Comparison of ENCODE assay signal across 8 cellular contexts in the genomic region with DNA sequence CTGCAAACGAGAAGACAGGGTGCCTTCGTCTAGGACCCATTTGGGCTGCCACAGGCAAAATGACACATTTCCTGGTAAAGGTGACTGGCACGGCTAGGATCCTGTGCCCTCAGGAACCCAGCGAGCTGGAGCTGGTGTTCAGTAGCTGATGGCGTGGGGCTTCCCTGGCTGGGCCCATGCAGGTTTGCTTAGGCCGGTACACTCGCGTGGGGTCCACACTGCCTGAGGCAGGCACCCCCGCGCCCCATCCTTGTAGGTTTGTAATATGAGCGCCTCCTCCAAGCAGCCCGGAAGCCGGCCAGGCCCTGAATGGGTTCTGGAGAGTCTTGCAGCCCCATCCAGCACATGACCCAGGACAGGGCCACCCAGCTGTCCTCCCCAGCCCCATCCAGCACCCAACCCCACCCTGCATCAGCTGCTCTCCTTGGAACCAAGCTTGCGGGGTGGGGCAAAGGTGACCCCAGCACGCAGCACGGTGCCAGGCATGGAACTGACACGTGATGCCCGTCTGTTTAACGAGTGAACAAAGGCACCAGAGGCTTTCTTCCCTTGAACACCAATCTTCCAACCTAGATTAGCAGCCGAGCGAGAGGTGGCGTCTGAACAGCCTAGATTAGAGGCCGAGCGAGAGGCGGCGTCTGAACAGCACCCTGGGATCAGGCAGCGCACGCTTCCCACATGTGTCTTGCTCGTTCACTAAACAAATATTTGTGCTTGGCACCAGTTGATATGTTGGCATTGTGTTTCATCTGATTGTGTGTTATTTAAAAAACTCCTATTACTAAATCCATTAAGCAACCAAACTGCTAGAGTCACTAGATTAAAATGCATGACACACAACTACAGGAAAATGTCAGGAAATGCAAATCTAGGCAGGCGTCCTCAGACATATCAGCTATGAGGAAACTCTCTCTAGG.
DNase-seq lines count a peak whose midpoint lies in the region; ATAC-seq and TF ChIP-seq lines count a peak whose summit lies in the region.

No MANE protein-coding gene starts in this region.

- no peak for ATAC-seq in HG03039 (IDR thresholded peaks at IDR 0.05; ENCODE audit: unreplicated experiment)
- ATAC-seq in GM18505 (IDR thresholded peaks at IDR 0.05; ENCODE audit: unreplicated experiment): no peak

- TF ChIP-seq POLR2A in esophagus squamous epithelium (IDR thresholded peaks at IDR 0.05) (no peak), prostate gland (IDR thresholded peaks at IDR 0.05) (no peak), GM18505 (IDR thresholded peaks at IDR 0.05; ENCODE audit: borderline replicate concordance, extremely low read depth, insufficient read depth, insufficient read length) (no peak)

- H3K4me1 ChIP-seq in esophagus squamous epithelium (peaks cover 7 to 30% (median 14%) of the 10 kb centered on the region in 3 donors), prostate gland (replicated peaks) (no peaks in the 10 kb centered on the region)

- intact Hi-C loops in esophagus squamous epithelium (cut with DNase I) (no loop called here), prostate gland (cut with DNase I) (no loop called here)

- H3K27me3 ChIP-seq in esophagus squamous epithelium (peaks cover 0 to 29% (median 0%) of the 10 kb centered on the region in 4 donors), prostate gland (replicated peaks; ENCODE audit: insufficient read depth) (no peaks in the 10 kb centered on the region)

- H3K4me3 ChIP-seq in esophagus squamous epithelium (no peak overlapping the region), prostate gland (no peak overlapping the region)

- WGBS in esophagus squamous epithelium, 2 donors: 37 to 49% methylated on average over 4 to 17 of the region's 30 CpGs
- WGBS in prostate gland: 68% methylated on average over 30 of the region's 30 CpGs

- H3K36me3 ChIP-seq in esophagus squamous epithelium (no peaks in the 10 kb centered on the region), prostate gland (no peaks in the 10 kb centered on the region)

- DNase-seq in GM03348 (ENCODE audit: low spot score) (peak; percentile 83), NCI-H2196 treated with DMSO at 0.1 percent for 48 hours (lab: John Stamatoyannopoulos, UW; ENCODE audit: unreplicated experiment) (peak; percentile 64), esophagus squamous epithelium (lab: John Stamatoyannopoulos, UW) (no peak), prostate gland (ENCODE audit: low spot score) (peak; percentile 88), NCI-H1048 (lab: John Stamatoyannopoulos, UW) (no peak), activated T-cell treated with anti-CD3 and anti-CD28 coated beads for 4 hours (no peak)

- H3K9me3 ChIP-seq in esophagus squamous epithelium (no peaks in the 10 kb centered on the region), prostate gland (no peaks in the 10 kb centered on the region)

- TF ChIP-seq CTCF in esophagus squamous epithelium (IDR thresholded peaks at IDR 0.05) (no peak), prostate gland (IDR thresholded peaks at IDR 0.05) (peak in 2 of 4 experiments; percentile 4 to 8)

- H3K27ac ChIP-seq in esophagus squamous epithelium: peak overlapping the region; percentile 62 to 84 (median 72)
- peak overlapping the region; percentile 66 for H3K27ac ChIP-seq in prostate gland

Comparison
In these comparisons a context has a peak if more than half of its experiments do, and no peak if none do; other contexts are left out.
1. DNase-seq: peak in GM03348 (single experiment), NCI-H2196 treated with DMSO at 0.1 percent for 48 hours (single experiment) and prostate gland (single experiment); none in esophagus squamous epithelium (single experiment), NCI-H1048 (single experiment) and activated T-cell treated with anti-CD3 and anti-CD28 coated beads for 4 hours (single experiment).